1 cellular context compared by ENCODE assay signal in genomic region chr3:20125289-20125688, GRCh38.
TF ChIP-seq lines count a peak whose summit lies in the region.

No MANE protein-coding gene starts in this region.

TF ChIP-seq in GM12878, 131 proteins besides CTCF, POLR2A, EP300 and RAD21:
- TF ChIP-seq ZBTB40 (IDR thresholded peaks at IDR 0.05; ENCODE audit: borderline replicate concordance) (peak; percentile 89), MEF2A (IDR thresholded peaks at IDR 0.05; ENCODE audit: insufficient read depth, low read depth, low read length) (no peak)
TF ChIP-seq in GM12878: peak in this region for 1.
